24 cellular contexts compared by ENCODE assay signal in the genomic region with DNA sequence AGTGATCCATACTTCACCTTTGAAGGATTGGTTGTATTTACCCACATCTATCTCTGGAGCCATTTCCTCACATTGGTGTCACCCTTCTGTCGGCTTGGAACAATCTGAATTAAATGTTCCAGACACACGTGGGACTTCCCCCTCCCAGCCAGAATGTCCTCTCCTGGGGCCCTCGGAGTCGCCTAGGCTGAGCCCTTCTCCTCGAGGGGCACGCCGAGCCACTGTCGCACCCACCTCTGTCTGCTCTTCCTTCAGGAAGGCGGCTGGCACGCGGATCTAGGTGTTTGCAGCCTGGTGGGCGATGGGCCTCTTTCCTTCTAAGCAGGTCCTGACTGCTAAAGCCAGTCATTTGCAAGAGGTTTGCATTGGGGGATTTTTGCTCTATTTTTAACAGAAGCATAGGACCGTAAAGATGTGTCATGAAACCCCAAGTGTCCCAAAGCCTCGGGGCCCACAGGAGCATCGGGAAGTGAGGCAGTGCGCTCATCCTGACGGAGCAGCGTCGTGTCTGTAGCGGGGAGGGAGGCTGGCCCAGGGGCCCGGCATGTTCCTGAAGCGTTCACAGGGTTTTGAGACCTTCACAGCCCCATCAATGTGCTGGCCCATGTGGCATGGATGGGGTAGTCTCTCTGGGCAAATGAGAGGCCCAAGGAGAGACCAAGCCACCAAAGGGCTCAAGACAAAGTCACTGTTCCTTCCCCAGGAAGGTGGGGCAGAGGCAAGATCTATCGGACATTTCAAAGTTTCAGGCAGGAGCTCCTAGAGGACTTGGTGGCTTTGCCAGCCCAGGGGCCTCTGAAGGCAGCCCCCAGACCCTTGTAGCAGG.
DNase-seq lines count a peak whose midpoint lies in the region; FAIRE-seq and TF ChIP-seq lines count a peak whose summit lies in the region.
"Had no signal": no experiment of that assay in that cellular context is flagged by ENCODE, and none has a peak within 500 bp of the region (broad histone marks: within the 10 kb centered on the region; RNA-seq: fewer than 3 reads in every experiment).

No MANE protein-coding gene starts in this region.

- CTCF ChIA-PET in RWPE1 (lab: Yijun Ruan, JAX) = interaction anchor here (0.5 to 2.4 kb wide), 2 partner anchors 10 to 35 kb away, joined by 4 to 12 read pairs; no protein-coding TSS in a partner anchor

- H3K9ac ChIP-seq in Karpas-422 (ENCODE audit: low read length) = peak overlapping the region; percentile 47
- H3K9ac ChIP-seq: KMS-11 had no signal

- H3K4me2 ChIP-seq in Karpas-422 (ENCODE audit: low read depth, low read length, poor library complexity, severe bottlenecking) = peak overlapping the region; percentile 67
- H3K4me2 ChIP-seq: KMS-11 had no signal

- no peaks in the 10 kb centered on the region for H3K79me2 ChIP-seq in Karpas-422 (ENCODE audit: low read length)

- peak overlapping the region; percentile 17; the same call in 1 of the 2 replicates for H2AFZ ChIP-seq in Karpas-422 (ENCODE audit: low read length)

- DNase-seq in GM12891 (ENCODE audit: insufficient read length, low spot score) = peak; percentile 46
- DNase-seq in GM20000 (ENCODE audit: low spot score) = peak; percentile 71
- peak; percentile 77 for DNase-seq in Karpas-422
- peak; percentile 79 for DNase-seq in posterior vena cava (ENCODE audit: low spot score)
- no peak for DNase-seq in activated naive CD4-positive, alpha-beta T cell treated with anti-CD3 and anti-CD28 coated beads, Interleukin-2, amount 50 U/mL, for 16 hours
- DNase-seq in activated CD4-positive, alpha-beta T cell treated with anti-CD3 and anti-CD28 coated beads for 4 hours = no peak
- no peak for DNase-seq in RWPE1 (ENCODE audit: low spot score)
- no peak for DNase-seq in HAP-1 (ENCODE audit: low spot score in 2 of 2)
- DNase-seq: activated CD4-positive, alpha-beta T cell treated with anti-CD3 and anti-CD28 coated beads, Interleukin-2, amount 50 U/mL, for 48 hours; activated naive CD4-positive, alpha-beta T cell; Caco-2; central memory CD4-positive, alpha-beta T cell; foreskin fibroblast; H9; immature natural killer cell; left ventricle myocardium inferior; NCI-H1930; NCI-H226; NCI-H82; PC-3; SIG-M5; stimulated activated CD4-positive, alpha-beta T cell treated with anti-CD3 and anti-CD28 coated beads, Interleukin-4, amount 100 ng/mL, for 24 hours; T-helper 1 cell had no signal

- H3K36me3 ChIP-seq in Karpas-422 (ENCODE audit: insufficient read depth, low read length) (no peaks in the 10 kb centered on the region), HAP-1 (replicated peaks) (no peaks in the 10 kb centered on the region)

- TF ChIP-seq CTCF in GM20000 (IDR thresholded peaks at IDR 0.05; ENCODE audit: extremely low read depth, missing control alignments) = no peak
- no peak for TF ChIP-seq CTCF in RWPE1 (conservative IDR thresholded peaks at IDR 0.05; ENCODE audit: low read depth)

- H3K27ac ChIP-seq in Karpas-422 (ENCODE audit: low read length) (no peak overlapping the region; the same call in 1 of the 2 replicates), RWPE1 (no peak overlapping the region)
- H3K27ac ChIP-seq: KMS-11, left ventricle myocardium inferior had no signal

- H4K20me1 ChIP-seq in Karpas-422 (ENCODE audit: insufficient read depth, low read depth, low read length) = no peaks in the 10 kb centered on the region

- H3K27me3 ChIP-seq in Karpas-422 (ENCODE audit: low read length) (no peaks in the 10 kb centered on the region), HAP-1 (ENCODE audit: low read depth) (no peaks in the 10 kb centered on the region)

- intact Hi-C loops in posterior vena cava (cut with DNase I) = no loop called here

- no peak for TF ChIP-seq POLR2A in GM12891 (IDR thresholded peaks at IDR 0.05; ENCODE audit: low read depth, low read length)

- POLR2A ChIA-PET in RWPE1 (lab: Yijun Ruan, JAX; ENCODE audit: low non-redundant PET) = no interaction called here

- H3K4me3 ChIP-seq in Karpas-422 (ENCODE audit: low read length) (peak overlapping the region; percentile 42), HAP-1 (no peak overlapping the region)
- H3K4me3 ChIP-seq: left ventricle myocardium inferior had no signal

- peaks cover 39% of the 10 kb centered on the region for H3K4me1 ChIP-seq in Karpas-422 (ENCODE audit: low read length)
- no peaks in the 10 kb centered on the region for H3K4me1 ChIP-seq in HAP-1
- H3K4me1 ChIP-seq: Caco-2, left ventricle myocardium inferior had no signal

- H3K9me3 ChIP-seq in Karpas-422 (ENCODE audit: low read length) = no peaks in the 10 kb centered on the region
- no peaks in the 10 kb centered on the region for H3K9me3 ChIP-seq in HAP-1
- H3K9me3 ChIP-seq: Caco-2, left ventricle myocardium inferior had no signal

- FAIRE-seq in GM12891 (lab: Jason Lieb, UNC) = peak; percentile 74

- no peaks in the 10 kb centered on the region for H3K9me2 ChIP-seq in Karpas-422 (replicated peaks; ENCODE audit: insufficient read depth, low read length)

- in situ Hi-C loops in HAP-1 (cut with MboI; ENCODE audit: low sequenced_read_pairs) = no loop called here

TF ChIP-seq in GM12891, 5 proteins besides CTCF, POLR2A, EP300 and RAD21:
- TF ChIP-seq SPI1 (IDR thresholded peaks at IDR 0.05; ENCODE audit: low read depth, low read length) = no peak
- no peak for TF ChIP-seq POLR2AphosphoS5 (IDR thresholded peaks at IDR 0.05; ENCODE audit: low read depth, low read length)
- no peak for TF ChIP-seq POU2F2 (IDR thresholded peaks at IDR 0.05; ENCODE audit: low read depth, low read length)
- TF ChIP-seq TAF1 (IDR thresholded peaks at IDR 0.05; ENCODE audit: low read depth, low read length) = no peak
- no peak for TF ChIP-seq PAX5 (IDR thresholded peaks at IDR 0.05; ENCODE audit: insufficient read depth, low read length, severe bottlenecking)
TF ChIP-seq in GM12891: peak in this region for 0.

Comparison
In these comparisons a context has a peak if more than half of its experiments do, and no peak if none do; other contexts are left out.
1. DNase-seq: peak in GM12891 (single experiment), GM20000 (single experiment), Karpas-422 (single experiment) and posterior vena cava (single experiment); none in activated naive CD4-positive, alpha-beta T cell treated with anti-CD3 and anti-CD28 coated beads, Interleukin-2, amount 50 U/mL, for 16 hours (single experiment), activated CD4-positive, alpha-beta T cell treated with anti-CD3 and anti-CD28 coated beads for 4 hours (0 of 2), RWPE1 (single experiment) and HAP-1 (0 of 2).